In genomic region chr4:88007304-88008132, GRCh38 we compare ENCODE assay signal across 8 cellular contexts. TPM values are rescaled to one million over a fixed set of nuclear protein-coding genes. Genes with fewer than 3 reads are reported as not detected.
A peak's percentile ranks its signal among the peaks of the same experiment; 100 is the strongest.
DNase-seq lines count a peak whose midpoint lies in the region; ATAC-seq and TF ChIP-seq lines count a peak whose summit lies in the region.

Gene PKD2 (plus strand): TSS chr4:88007635. CDS start chr4:88007734, 99 bp downstream.

- H3K9me3 ChIP-seq in HUES64 (ENCODE audit: insufficient read depth, low read depth, low read length) (no peaks in the 10 kb centered on the region), SJSA1 (replicated peaks) (no peaks in the 10 kb centered on the region), gastroesophageal sphincter (no peaks in the 10 kb centered on the region)

- TF ChIP-seq POLR2A in gastroesophageal sphincter (IDR thresholded peaks at IDR 0.05) = peak; percentile 87 to 88

- WGBS in HUES64 = under 1% methylated on average over 116 of the region's 117 CpGs
- no CpG with 5 or more reads among the region's 117 CpGs for WGBS in gastroesophageal sphincter (ENCODE audit: low coverage in 1 of 2), 2 donors

- peak; percentile 85 for ATAC-seq in GM21447 (IDR thresholded peaks at IDR 0.05; ENCODE audit: unreplicated experiment)
- ATAC-seq in gastroesophageal sphincter = peak; percentile 95

- H3K4me3 ChIP-seq in HUES64 (ENCODE audit: low read length) (peak within 1 kb of the TSS; percentile 83), SJSA1 (peak within 1 kb of the TSS; percentile 97), gastroesophageal sphincter (peak within 1 kb of the TSS; percentile 94 to 99)

- TF ChIP-seq EP300 in gastroesophageal sphincter (IDR thresholded peaks at IDR 0.05) = no peak

- peak within 1 kb of the TSS; percentile 88 for H3K9ac ChIP-seq in HUES64 (ENCODE audit: low read depth, low read length)

- peaks cover 23% of the 10 kb centered on the region for H3K27me3 ChIP-seq in HUES64 (ENCODE audit: insufficient read depth, low read length)
- H3K27me3 ChIP-seq in SJSA1 (replicated peaks) = no peaks in the 10 kb centered on the region
- H3K27me3 ChIP-seq in gastroesophageal sphincter = no peaks in the 10 kb centered on the region

- H3K4me1 ChIP-seq in HUES64 (ENCODE audit: insufficient read depth, low read length) (peaks cover 40% of the 10 kb centered on the region), SJSA1 (replicated peaks) (peaks cover 25% of the 10 kb centered on the region), gastroesophageal sphincter (peaks cover 0 to 62% (median 10%) of the 10 kb centered on the region in 3 donors)

- DNase-seq in DMS79 (lab: John Stamatoyannopoulos, UW) (peak; percentile 30), SJSA1 (ENCODE audit: low read depth in 1 of 2, low spot score in 2 of 2) (peak; percentile 66 to 82), nucleus accumbens (lab: John Stamatoyannopoulos, UW) (peak; percentile 3 to 92 (median 78)), superior temporal gyrus (ENCODE audit: extremely low spot score) (peak; percentile 84)
- DNase-seq in activated naive CD4-positive, alpha-beta T cell treated with Interleukin-2 at 50 U/mL for 16 hours = peak; percentile 79

- H3K27ac ChIP-seq in HUES64 (ENCODE audit: low read depth, low read length) (peak within 1 kb of the TSS; percentile 15; the same call in 1 of the 2 replicates), SJSA1 (peak within 1 kb of the TSS; percentile 64), gastroesophageal sphincter (peak within 1 kb of the TSS; percentile 88 to 98 (median 94))

- no peaks in the 10 kb centered on the region for H3K36me3 ChIP-seq in HUES64 (ENCODE audit: insufficient read depth, low read length)
- peaks cover 5% of the 10 kb centered on the region for H3K36me3 ChIP-seq in SJSA1
- H3K36me3 ChIP-seq in gastroesophageal sphincter = no peaks in the 10 kb centered on the region

- TF ChIP-seq CTCF in gastroesophageal sphincter (IDR thresholded peaks at IDR 0.05) = peak in 1 of 4 experiments; percentile 4

RNA-seq across cellular contexts. Expression of gene PKD2, which starts in this region (rescaled TPM):
- polyA plus RNA-seq in HUES64 (2013, experiment 1 of 2) = 20.5 TPM
- polyA plus RNA-seq in HUES64 (2013, experiment 2 of 2) = 19.0 TPM
- total RNA-seq in SJSA1 (2014; rRNA removed; shearing (Covaris generic)) = 37.6 and 43.2 TPM in 2 replicates
- total RNA-seq in gastroesophageal sphincter = 100 to 1,000 TPM in 3 of 4 donors, 10 to 100 TPM in 1; 84.5 to 125 (median 117) TPM

Comparison
In these comparisons a context has a peak if more than half of its experiments do, and no peak if none do; other contexts are left out.
1. Peak in every context shown above with its lines: DNase-seq, ATAC-seq, H3K4me3 ChIP-seq and H3K27ac ChIP-seq.
2. DNase-seq: peak in every context shown above with its lines; median percentile 84 in superior temporal gyrus; 79 in activated naive CD4-positive, alpha-beta T cell treated with Interleukin-2 at 50 U/mL for 16 hours; 78 in nucleus accumbens; 74 in SJSA1; 30 in DMS79.
3. H3K27ac ChIP-seq: peak in every context shown above with its lines; median percentile 94 in gastroesophageal sphincter; 64 in SJSA1; 15 in HUES64.